ENCODE assay signal across 1 cellular context in the genomic region with DNA sequence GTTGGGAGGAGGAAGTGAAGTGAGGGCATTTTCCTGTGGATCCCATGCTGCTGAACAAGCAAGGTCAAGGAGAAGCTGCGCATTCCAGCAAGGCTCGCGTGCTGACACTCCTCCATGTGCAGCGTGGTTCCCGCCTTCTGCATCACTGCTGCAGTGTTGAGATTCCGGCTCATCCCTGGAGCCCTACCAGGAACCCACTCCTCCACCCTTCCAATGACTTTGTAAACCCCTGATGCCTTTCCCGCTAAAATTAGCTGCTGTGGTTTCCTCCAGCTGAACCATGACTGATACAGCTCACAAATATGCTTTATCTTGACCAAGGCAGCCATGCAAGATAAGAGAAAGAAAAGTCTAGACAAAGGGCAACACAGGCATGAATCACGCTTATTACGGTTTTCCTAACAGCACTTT.
A peak's percentile ranks its signal among the peaks of the same experiment; 100 is the strongest.
TF ChIP-seq lines count a peak whose summit lies in the region.

No MANE protein-coding gene starts in this region.

TF ChIP-seq in K562, 482 proteins besides CTCF, POLR2A, EP300 and RAD21 (continued from another document and continues in another):
- TF ChIP-seq, protein P1, sequence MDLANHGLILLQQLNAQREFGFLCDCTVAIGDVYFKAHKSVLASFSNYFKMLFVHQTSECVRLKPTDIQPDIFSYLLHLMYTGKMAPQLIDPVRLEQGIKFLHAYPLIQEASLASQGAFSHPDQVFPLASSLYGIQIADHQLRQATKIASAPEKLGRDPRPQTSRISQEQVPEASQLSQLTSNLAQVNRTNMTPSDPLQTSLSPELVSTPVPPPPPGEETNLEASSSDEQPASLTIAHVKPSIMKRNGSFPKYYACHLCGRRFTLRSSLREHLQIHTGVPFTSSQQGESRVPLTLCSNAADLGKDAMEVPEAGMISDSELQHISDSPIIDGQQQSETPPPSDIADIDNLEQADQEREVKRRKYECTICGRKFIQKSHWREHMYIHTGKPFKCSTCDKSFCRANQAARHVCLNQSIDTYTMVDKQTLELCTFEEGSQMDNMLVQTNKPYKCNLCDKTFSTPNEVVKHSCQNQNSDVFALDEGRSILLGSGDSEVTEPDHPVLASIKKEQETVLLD (IDR thresholded peaks at IDR 0.05): peak; percentile 63; the same call in 1 of the 2 replicates
- peak; percentile 87 for TF ChIP-seq RNF2 (IDR thresholded peaks at IDR 0.05)
- TF ChIP-seq, protein P2, sequence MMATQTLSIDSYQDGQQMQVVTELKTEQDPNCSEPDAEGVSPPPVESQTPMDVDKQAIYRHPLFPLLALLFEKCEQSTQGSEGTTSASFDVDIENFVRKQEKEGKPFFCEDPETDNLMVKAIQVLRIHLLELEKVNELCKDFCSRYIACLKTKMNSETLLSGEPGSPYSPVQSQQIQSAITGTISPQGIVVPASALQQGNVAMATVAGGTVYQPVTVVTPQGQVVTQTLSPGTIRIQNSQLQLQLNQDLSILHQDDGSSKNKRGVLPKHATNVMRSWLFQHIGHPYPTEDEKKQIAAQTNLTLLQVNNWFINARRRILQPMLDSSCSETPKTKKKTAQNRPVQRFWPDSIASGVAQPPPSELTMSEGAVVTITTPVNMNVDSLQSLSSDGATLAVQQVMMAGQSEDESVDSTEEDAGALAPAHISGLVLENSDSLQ (IDR thresholded peaks at IDR 0.05): peak; percentile 47
- peak; percentile 41; the same call in 1 of the 2 replicates for TF ChIP-seq ZNF354B (CRISPR knock-in tag; IDR thresholded peaks at IDR 0.05)
- TF ChIP-seq NONO (IDR thresholded peaks at IDR 0.05; ENCODE audit: low read depth in 2 of 2, low read length in 1 of 2): no peak
- no peak for TF ChIP-seq NR2C2 (CRISPR knock-in tag; IDR thresholded peaks at IDR 0.05)
- peak; percentile 32; the same call in 1 of the 2 replicates for TF ChIP-seq NR2C2 (tag; IDR thresholded peaks at IDR 0.05)
- TF ChIP-seq MED1 (CRISPR knock-in tag; IDR thresholded peaks at IDR 0.05; ENCODE audit: borderline replicate concordance): no peak
- no peak for TF ChIP-seq LARP7 (IDR thresholded peaks at IDR 0.05)
- TF ChIP-seq, protein P3, sequence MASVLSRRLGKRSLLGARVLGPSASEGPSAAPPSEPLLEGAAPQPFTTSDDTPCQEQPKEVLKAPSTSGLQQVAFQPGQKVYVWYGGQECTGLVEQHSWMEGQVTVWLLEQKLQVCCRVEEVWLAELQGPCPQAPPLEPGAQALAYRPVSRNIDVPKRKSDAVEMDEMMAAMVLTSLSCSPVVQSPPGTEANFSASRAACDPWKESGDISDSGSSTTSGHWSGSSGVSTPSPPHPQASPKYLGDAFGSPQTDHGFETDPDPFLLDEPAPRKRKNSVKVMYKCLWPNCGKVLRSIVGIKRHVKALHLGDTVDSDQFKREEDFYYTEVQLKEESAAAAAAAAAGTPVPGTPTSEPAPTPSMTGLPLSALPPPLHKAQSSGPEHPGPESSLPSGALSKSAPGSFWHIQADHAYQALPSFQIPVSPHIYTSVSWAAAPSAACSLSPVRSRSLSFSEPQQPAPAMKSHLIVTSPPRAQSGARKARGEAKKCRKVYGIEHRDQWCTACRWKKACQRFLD (CRISPR knock-in tag; IDR thresholded peaks at IDR 0.05): peak; percentile 83
- TF ChIP-seq CXXC5 (CRISPR knock-in tag; IDR thresholded peaks at IDR 0.05): peak; percentile 82
- TF ChIP-seq TEAD1 (CRISPR knock-in tag; IDR thresholded peaks at IDR 0.05): peak; percentile 87 to 97
- no peak for TF ChIP-seq ERF (CRISPR knock-in tag; IDR thresholded peaks at IDR 0.05)
- peak; percentile 98 for TF ChIP-seq RB1 (IDR thresholded peaks at IDR 0.05; ENCODE audit: low read depth)
- TF ChIP-seq MTF1 (CRISPR knock-in tag; IDR thresholded peaks at IDR 0.05; ENCODE audit: borderline replicate concordance): no peak
- 0 out of 2 replicates have a peak, but pooled peaks have one; percentile 47 for TF ChIP-seq ZNF311 (CRISPR knock-in tag; IDR thresholded peaks at IDR 0.05)
- TF ChIP-seq ZNF76 (CRISPR knock-in tag; IDR thresholded peaks at IDR 0.05; ENCODE audit: borderline replicate concordance): 0 out of 2 replicates have a peak, but pooled peaks have one; percentile 50
- peak; percentile 89 for TF ChIP-seq SMARCC2 (IDR thresholded peaks at IDR 0.05; ENCODE audit: low read depth)
- TF ChIP-seq, protein P4, sequence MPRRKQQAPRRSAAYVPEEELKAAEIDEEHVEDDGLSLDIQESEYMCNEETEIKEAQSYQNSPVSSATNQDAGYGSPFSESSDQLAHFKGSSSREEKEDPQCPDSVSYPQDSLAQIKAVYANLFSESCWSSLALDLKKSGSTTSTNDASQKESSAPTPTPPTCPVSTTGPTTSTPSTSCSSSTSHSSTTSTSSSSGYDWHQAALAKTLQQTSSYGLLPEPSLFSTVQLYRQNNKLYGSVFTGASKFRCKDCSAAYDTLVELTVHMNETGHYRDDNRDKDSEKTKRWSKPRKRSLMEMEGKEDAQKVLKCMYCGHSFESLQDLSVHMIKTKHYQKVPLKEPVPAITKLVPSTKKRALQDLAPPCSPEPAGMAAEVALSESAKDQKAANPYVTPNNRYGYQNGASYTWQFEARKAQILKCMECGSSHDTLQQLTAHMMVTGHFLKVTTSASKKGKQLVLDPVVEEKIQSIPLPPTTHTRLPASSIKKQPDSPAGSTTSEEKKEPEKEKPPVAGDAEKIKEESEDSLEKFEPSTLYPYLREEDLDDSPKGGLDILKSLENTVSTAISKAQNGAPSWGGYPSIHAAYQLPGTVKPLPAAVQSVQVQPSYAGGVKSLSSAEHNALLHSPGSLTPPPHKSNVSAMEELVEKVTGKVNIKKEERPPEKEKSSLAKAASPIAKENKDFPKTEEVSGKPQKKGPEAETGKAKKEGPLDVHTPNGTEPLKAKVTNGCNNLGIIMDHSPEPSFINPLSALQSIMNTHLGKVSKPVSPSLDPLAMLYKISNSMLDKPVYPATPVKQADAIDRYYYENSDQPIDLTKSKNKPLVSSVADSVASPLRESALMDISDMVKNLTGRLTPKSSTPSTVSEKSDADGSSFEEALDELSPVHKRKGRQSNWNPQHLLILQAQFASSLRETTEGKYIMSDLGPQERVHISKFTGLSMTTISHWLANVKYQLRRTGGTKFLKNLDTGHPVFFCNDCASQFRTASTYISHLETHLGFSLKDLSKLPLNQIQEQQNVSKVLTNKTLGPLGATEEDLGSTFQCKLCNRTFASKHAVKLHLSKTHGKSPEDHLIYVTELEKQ (CRISPR knock-in tag; IDR thresholded peaks at IDR 0.05): no peak
- TF ChIP-seq FOXM1 (IDR thresholded peaks at IDR 0.05; ENCODE audit: low read depth): peak; percentile 79
- no peak for TF ChIP-seq FOXM1 (CRISPR knock-in tag; IDR thresholded peaks at IDR 0.05; ENCODE audit: low read depth)
- peak; percentile 71; the same call in 1 of the 2 replicates for TF ChIP-seq ZNF583 (CRISPR knock-in tag; IDR thresholded peaks at IDR 0.05)
- TF ChIP-seq FUS (optimal IDR thresholded peaks at IDR 0.05; ENCODE audit: low read depth, low read length): no peak
- TF ChIP-seq, protein P5, sequence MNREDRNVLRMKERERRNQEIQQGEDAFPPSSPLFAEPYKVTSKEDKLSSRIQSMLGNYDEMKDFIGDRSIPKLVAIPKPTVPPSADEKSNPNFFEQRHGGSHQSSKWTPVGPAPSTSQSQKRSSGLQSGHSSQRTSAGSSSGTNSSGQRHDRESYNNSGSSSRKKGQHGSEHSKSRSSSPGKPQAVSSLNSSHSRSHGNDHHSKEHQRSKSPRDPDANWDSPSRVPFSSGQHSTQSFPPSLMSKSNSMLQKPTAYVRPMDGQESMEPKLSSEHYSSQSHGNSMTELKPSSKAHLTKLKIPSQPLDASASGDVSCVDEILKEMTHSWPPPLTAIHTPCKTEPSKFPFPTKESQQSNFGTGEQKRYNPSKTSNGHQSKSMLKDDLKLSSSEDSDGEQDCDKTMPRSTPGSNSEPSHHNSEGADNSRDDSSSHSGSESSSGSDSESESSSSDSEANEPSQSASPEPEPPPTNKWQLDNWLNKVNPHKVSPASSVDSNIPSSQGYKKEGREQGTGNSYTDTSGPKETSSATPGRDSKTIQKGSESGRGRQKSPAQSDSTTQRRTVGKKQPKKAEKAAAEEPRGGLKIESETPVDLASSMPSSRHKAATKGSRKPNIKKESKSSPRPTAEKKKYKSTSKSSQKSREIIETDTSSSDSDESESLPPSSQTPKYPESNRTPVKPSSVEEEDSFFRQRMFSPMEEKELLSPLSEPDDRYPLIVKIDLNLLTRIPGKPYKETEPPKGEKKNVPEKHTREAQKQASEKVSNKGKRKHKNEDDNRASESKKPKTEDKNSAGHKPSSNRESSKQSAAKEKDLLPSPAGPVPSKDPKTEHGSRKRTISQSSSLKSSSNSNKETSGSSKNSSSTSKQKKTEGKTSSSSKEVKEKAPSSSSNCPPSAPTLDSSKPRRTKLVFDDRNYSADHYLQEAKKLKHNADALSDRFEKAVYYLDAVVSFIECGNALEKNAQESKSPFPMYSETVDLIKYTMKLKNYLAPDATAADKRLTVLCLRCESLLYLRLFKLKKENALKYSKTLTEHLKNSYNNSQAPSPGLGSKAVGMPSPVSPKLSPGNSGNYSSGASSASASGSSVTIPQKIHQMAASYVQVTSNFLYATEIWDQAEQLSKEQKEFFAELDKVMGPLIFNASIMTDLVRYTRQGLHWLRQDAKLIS (CRISPR knock-in tag; IDR thresholded peaks at IDR 0.05): no peak
- TF ChIP-seq POLR2G (IDR thresholded peaks at IDR 0.05; ENCODE audit: low read depth, low read length): no peak
- peak; percentile 83 for TF ChIP-seq NFIC (IDR thresholded peaks at IDR 0.05)
- 0 out of 2 replicates have a peak, but pooled peaks have one; percentile 23 for TF ChIP-seq JUNB (CRISPR knock-in tag; conservative IDR thresholded peaks at IDR 0.05)
- TF ChIP-seq ZEB2 (IDR thresholded peaks at IDR 0.05): peak; percentile 87
- TF ChIP-seq, protein P6, sequence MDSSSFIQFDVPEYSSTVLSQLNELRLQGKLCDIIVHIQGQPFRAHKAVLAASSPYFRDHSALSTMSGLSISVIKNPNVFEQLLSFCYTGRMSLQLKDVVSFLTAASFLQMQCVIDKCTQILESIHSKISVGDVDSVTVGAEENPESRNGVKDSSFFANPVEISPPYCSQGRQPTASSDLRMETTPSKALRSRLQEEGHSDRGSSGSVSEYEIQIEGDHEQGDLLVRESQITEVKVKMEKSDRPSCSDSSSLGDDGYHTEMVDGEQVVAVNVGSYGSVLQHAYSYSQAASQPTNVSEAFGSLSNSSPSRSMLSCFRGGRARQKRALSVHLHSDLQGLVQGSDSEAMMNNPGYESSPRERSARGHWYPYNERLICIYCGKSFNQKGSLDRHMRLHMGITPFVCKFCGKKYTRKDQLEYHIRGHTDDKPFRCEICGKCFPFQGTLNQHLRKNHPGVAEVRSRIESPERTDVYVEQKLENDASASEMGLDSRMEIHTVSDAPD (CRISPR knock-in tag; IDR thresholded peaks at IDR 0.05): no peak
- peak; percentile 76; the same call in 1 of the 2 replicates for TF ChIP-seq MECOM (CRISPR knock-in tag; IDR thresholded peaks at IDR 0.05)
- TF ChIP-seq, protein P7, sequence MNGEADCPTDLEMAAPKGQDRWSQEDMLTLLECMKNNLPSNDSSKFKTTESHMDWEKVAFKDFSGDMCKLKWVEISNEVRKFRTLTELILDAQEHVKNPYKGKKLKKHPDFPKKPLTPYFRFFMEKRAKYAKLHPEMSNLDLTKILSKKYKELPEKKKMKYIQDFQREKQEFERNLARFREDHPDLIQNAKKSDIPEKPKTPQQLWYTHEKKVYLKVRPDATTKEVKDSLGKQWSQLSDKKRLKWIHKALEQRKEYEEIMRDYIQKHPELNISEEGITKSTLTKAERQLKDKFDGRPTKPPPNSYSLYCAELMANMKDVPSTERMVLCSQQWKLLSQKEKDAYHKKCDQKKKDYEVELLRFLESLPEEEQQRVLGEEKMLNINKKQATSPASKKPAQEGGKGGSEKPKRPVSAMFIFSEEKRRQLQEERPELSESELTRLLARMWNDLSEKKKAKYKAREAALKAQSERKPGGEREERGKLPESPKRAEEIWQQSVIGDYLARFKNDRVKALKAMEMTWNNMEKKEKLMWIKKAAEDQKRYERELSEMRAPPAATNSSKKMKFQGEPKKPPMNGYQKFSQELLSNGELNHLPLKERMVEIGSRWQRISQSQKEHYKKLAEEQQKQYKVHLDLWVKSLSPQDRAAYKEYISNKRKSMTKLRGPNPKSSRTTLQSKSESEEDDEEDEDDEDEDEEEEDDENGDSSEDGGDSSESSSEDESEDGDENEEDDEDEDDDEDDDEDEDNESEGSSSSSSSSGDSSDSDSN (IDR thresholded peaks at IDR 0.05; ENCODE audit: borderline replicate concordance in 1 of 2, low read depth in 2 of 2, low read length in 2 of 2): 0 out of 4 replicates have a peak, but pooled peaks have one; percentile 30 to 41
- peak; percentile 89 for TF ChIP-seq TAL1 (IDR thresholded peaks at IDR 0.05)
- peak; percentile 82; the same call in 1 of the 2 replicates for TF ChIP-seq CBFB (CRISPR knock-in tag; IDR thresholded peaks at IDR 0.05)
- no peak for TF ChIP-seq GTF2F1 (IDR thresholded peaks at IDR 0.05; ENCODE audit: low read depth, low read length)
- TF ChIP-seq NBN (IDR thresholded peaks at IDR 0.05; ENCODE audit: low read depth): peak; percentile 96
- 0 out of 2 replicates have a peak, but pooled peaks have one; percentile 15 for TF ChIP-seq HLTF (IDR thresholded peaks at IDR 0.05)
- TF ChIP-seq, protein P8, sequence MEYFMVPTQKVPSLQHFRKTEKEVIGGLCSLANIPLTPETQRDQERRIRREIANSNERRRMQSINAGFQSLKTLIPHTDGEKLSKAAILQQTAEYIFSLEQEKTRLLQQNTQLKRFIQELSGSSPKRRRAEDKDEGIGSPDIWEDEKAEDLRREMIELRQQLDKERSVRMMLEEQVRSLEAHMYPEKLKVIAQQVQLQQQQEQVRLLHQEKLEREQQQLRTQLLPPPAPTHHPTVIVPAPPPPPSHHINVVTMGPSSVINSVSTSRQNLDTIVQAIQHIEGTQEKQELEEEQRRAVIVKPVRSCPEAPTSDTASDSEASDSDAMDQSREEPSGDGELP (CRISPR knock-in tag; IDR thresholded peaks at IDR 0.05; ENCODE audit: borderline replicate concordance): peak; percentile 97
- peak; percentile 45; the same call in 1 of the 2 replicates for TF ChIP-seq JUN (IDR thresholded peaks at IDR 0.05; ENCODE audit: borderline replicate concordance, low read depth, low read length)
- no peak for TF ChIP-seq JUN (CRISPR knock-in tag; IDR thresholded peaks at IDR 0.05; ENCODE audit: borderline replicate concordance)
- no peak for TF ChIP-seq ZNF695 (CRISPR knock-in tag; IDR thresholded peaks at IDR 0.05)
- 0 out of 2 replicates have a peak, but pooled peaks have one; percentile 69 for TF ChIP-seq ZBTB17 (CRISPR knock-in tag; IDR thresholded peaks at IDR 0.05)
- TF ChIP-seq ETV5 (CRISPR knock-in tag; IDR thresholded peaks at IDR 0.05; ENCODE audit: low read depth): peak; percentile 74
- peak in 1 of 2 experiments; percentile 97; a peak in 3 of 4 replicates for TF ChIP-seq HDAC1 (IDR thresholded peaks at IDR 0.05)
- no peak for TF ChIP-seq ZNF12 (CRISPR knock-in tag; IDR thresholded peaks at IDR 0.05)
- TF ChIP-seq NR4A1 (CRISPR knock-in tag; IDR thresholded peaks at IDR 0.05): no peak; the same call in 1 of the 2 replicates
- peak; percentile 76; the same call in 1 of the 2 replicates for TF ChIP-seq NR4A1 (tag; IDR thresholded peaks at IDR 0.05)
- peak; percentile 80 for TF ChIP-seq CREM (IDR thresholded peaks at IDR 0.05; ENCODE audit: low read depth)
